24 cellular contexts compared by ENCODE assay signal in the genomic region with DNA sequence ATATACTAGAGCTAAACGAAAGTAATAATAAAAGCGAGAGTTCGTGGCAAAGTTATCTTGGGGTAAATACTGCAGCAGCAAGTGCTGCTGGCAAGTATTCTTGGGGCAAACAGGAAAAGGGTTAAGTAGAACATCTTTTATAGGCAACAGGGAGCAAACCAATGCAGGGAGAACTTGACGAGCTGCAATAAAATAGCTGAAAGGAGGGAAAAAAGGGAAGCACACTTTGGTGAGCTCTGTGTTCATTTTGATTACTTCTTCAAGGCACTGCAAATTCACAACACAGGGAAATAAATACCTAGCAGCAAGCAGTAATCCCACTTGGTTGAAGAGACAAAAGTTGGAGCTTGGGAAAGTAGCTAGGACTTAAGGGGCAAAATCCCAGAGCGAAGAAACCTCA.
"Had no signal": no experiment of that assay in that cellular context is flagged by ENCODE, and none has a peak within 500 bp of the region (broad histone marks: within the 10 kb centered on the region; RNA-seq: fewer than 3 reads in every experiment).

No MANE protein-coding gene starts in this region.

- H3K4me2 ChIP-seq: smooth muscle cell had no signal

- H3K4me3 Mint-ChIP-seq: activated CD4-positive, alpha-beta T cell treated with anti-CD3 and anti-CD28 coated beads, Interleukin-2, amount 10 ng/mL, durations not matched to agents 24 days and 14 days; activated CD8-positive, alpha-beta T cell treated with anti-CD3 and anti-CD28 coated beads for 36 hours; activated naive CD4-positive, alpha-beta T cell treated with anti-CD3 and anti-CD28 coated beads, Interleukin-2, amount 10 ng/mL, durations not matched to agents 7 days and 5 days; activated naive CD8-positive, alpha-beta T cell treated with anti-CD3 and anti-CD28 coated beads, Interleukin-2, amount 50 U/mL, for 24 hours; activated T-cell treated with anti-CD3 and anti-CD28 coated beads, Interleukin-2, amount 50 U/mL, for 24 hours; brain; endodermal cell; nephron had no signal

- H3K27ac ChIP-seq: epithelial cell of prostate, parathyroid adenoma, stomach had no signal

- H3K27me3 Mint-ChIP-seq: activated CD4-positive, alpha-beta T cell treated with anti-CD3 and anti-CD28 coated beads, Interleukin-2, amount 10 ng/mL, durations not matched to agents 24 days and 14 days; activated CD8-positive, alpha-beta T cell treated with anti-CD3 and anti-CD28 coated beads for 36 hours; activated naive CD4-positive, alpha-beta T cell treated with anti-CD3 and anti-CD28 coated beads, Interleukin-2, amount 10 ng/mL, durations not matched to agents 7 days and 5 days; activated naive CD8-positive, alpha-beta T cell treated with anti-CD3 and anti-CD28 coated beads, Interleukin-2, amount 50 U/mL, for 24 hours; activated T-cell treated with anti-CD3 and anti-CD28 coated beads, Interleukin-2, amount 50 U/mL, for 24 hours; brain had no signal

- H3K27ac Mint-ChIP-seq: activated CD4-positive, alpha-beta T cell treated with anti-CD3 and anti-CD28 coated beads, Interleukin-2, amount 10 ng/mL, durations not matched to agents 24 days and 14 days; activated CD8-positive, alpha-beta T cell treated with anti-CD3 and anti-CD28 coated beads for 36 hours; activated naive CD4-positive, alpha-beta T cell treated with anti-CD3 and anti-CD28 coated beads, Interleukin-2, amount 10 ng/mL, durations not matched to agents 7 days and 5 days; activated naive CD8-positive, alpha-beta T cell treated with anti-CD3 and anti-CD28 coated beads, Interleukin-2, amount 50 U/mL, for 24 hours; activated T-cell treated with anti-CD3 and anti-CD28 coated beads, Interleukin-2, amount 50 U/mL, for 24 hours; brain; endodermal cell; nephron had no signal

- H3K27me3 ChIP-seq: dorsolateral prefrontal cortex, stomach had no signal

- H3K36me3 ChIP-seq: stomach had no signal

- H3K9me3 ChIP-seq: stomach had no signal

- DNase-seq: activated CD4-positive, CD25-positive, alpha-beta regulatory T cell; activated CD8-positive, alpha-beta T cell treated with anti-CD3 and anti-CD28 coated beads for 36 hours; activated naive CD4-positive, alpha-beta T cell treated with anti-CD3 and anti-CD28 coated beads, Interleukin-2, amount 10 ng/mL, durations not matched to agents 7 days and 5 days; activated naive CD8-positive, alpha-beta T cell treated with anti-CD3 and anti-CD28 coated beads, Interleukin-2, amount 50 U/mL, for 24 hours; activated T-cell treated with anti-CD3 and anti-CD28 coated beads, Interleukin-2, amount 50 U/mL, for 24 hours; anterior cingulate cortex; central memory CD4-positive, alpha-beta T cell; dorsolateral prefrontal cortex; endodermal cell; foreskin melanocyte; kidney; mammary epithelial cell; midbrain; stimulated activated CD4-positive, alpha-beta T cell treated with anti-CD3 and anti-CD28 coated beads, Interleukin-4, amount 100 ng/mL, for 1 hour; stomach had no signal

- H3K36me3 Mint-ChIP-seq: brain had no signal

- H3K4me3 ChIP-seq: smooth muscle cell had no signal

- FAIRE-seq: colon, kidney had no signal

- H3K9ac ChIP-seq: parathyroid adenoma had no signal

- H3K4me1 Mint-ChIP-seq: activated CD4-positive, alpha-beta T cell treated with anti-CD3 and anti-CD28 coated beads, Interleukin-2, amount 10 ng/mL, durations not matched to agents 24 days and 14 days; activated naive CD8-positive, alpha-beta T cell treated with anti-CD3 and anti-CD28 coated beads, Interleukin-2, amount 50 U/mL, for 24 hours; nephron had no signal

- H3K79me2 ChIP-seq: parathyroid adenoma had no signal

- H3K4me1 ChIP-seq: parathyroid adenoma, stomach had no signal

- H3K9me3 Mint-ChIP-seq: activated CD4-positive, alpha-beta T cell treated with anti-CD3 and anti-CD28 coated beads, Interleukin-2, amount 10 ng/mL, durations not matched to agents 24 days and 14 days; activated CD8-positive, alpha-beta T cell treated with anti-CD3 and anti-CD28 coated beads for 36 hours; activated naive CD4-positive, alpha-beta T cell treated with anti-CD3 and anti-CD28 coated beads, Interleukin-2, amount 10 ng/mL, durations not matched to agents 7 days and 5 days; activated naive CD8-positive, alpha-beta T cell treated with anti-CD3 and anti-CD28 coated beads, Interleukin-2, amount 50 U/mL, for 24 hours; activated T-cell treated with anti-CD3 and anti-CD28 coated beads, Interleukin-2, amount 50 U/mL, for 24 hours; brain; endodermal cell; nephron had no signal

- ATAC-seq: activated CD8-positive, alpha-beta T cell treated with anti-CD3 and anti-CD28 coated beads for 36 hours; activated naive CD8-positive, alpha-beta T cell treated with anti-CD3 and anti-CD28 coated beads, Interleukin-2, amount 50 U/mL, for 24 hours; left lobe of liver; sciatic nerve had no signal

- H2AFZ ChIP-seq: parathyroid adenoma had no signal
